In the genomic region with DNA sequence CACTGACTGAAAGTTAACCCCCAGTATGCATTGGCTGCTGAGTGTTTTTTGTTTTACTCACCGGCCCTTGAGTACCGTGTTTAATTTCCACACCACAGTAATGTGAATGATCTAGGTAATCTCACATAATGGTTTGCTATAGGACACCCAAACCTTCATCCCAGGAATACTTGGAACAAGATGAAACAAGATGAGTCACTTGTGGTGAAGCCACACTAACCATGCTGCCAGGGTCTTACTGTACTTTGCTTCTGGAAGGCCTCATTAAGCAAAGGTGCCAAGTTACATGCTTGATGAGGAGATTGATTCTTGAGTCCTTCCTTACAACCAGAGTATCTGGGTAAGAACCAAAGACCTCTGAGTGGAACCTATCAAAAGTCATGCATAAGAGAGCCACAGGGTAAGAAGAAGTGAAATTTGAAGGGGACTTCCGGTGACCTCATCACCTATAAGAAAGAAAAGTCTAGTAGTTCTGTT, we compare ENCODE assay signal across 1 cellular context.
TF ChIP-seq lines count a peak whose summit lies in the region.

No MANE protein-coding gene starts in this region.

TF ChIP-seq in GM23338, 12 proteins besides CTCF, POLR2A, EP300 and RAD21 (continued from another document):
- TF ChIP-seq, protein P1, sequence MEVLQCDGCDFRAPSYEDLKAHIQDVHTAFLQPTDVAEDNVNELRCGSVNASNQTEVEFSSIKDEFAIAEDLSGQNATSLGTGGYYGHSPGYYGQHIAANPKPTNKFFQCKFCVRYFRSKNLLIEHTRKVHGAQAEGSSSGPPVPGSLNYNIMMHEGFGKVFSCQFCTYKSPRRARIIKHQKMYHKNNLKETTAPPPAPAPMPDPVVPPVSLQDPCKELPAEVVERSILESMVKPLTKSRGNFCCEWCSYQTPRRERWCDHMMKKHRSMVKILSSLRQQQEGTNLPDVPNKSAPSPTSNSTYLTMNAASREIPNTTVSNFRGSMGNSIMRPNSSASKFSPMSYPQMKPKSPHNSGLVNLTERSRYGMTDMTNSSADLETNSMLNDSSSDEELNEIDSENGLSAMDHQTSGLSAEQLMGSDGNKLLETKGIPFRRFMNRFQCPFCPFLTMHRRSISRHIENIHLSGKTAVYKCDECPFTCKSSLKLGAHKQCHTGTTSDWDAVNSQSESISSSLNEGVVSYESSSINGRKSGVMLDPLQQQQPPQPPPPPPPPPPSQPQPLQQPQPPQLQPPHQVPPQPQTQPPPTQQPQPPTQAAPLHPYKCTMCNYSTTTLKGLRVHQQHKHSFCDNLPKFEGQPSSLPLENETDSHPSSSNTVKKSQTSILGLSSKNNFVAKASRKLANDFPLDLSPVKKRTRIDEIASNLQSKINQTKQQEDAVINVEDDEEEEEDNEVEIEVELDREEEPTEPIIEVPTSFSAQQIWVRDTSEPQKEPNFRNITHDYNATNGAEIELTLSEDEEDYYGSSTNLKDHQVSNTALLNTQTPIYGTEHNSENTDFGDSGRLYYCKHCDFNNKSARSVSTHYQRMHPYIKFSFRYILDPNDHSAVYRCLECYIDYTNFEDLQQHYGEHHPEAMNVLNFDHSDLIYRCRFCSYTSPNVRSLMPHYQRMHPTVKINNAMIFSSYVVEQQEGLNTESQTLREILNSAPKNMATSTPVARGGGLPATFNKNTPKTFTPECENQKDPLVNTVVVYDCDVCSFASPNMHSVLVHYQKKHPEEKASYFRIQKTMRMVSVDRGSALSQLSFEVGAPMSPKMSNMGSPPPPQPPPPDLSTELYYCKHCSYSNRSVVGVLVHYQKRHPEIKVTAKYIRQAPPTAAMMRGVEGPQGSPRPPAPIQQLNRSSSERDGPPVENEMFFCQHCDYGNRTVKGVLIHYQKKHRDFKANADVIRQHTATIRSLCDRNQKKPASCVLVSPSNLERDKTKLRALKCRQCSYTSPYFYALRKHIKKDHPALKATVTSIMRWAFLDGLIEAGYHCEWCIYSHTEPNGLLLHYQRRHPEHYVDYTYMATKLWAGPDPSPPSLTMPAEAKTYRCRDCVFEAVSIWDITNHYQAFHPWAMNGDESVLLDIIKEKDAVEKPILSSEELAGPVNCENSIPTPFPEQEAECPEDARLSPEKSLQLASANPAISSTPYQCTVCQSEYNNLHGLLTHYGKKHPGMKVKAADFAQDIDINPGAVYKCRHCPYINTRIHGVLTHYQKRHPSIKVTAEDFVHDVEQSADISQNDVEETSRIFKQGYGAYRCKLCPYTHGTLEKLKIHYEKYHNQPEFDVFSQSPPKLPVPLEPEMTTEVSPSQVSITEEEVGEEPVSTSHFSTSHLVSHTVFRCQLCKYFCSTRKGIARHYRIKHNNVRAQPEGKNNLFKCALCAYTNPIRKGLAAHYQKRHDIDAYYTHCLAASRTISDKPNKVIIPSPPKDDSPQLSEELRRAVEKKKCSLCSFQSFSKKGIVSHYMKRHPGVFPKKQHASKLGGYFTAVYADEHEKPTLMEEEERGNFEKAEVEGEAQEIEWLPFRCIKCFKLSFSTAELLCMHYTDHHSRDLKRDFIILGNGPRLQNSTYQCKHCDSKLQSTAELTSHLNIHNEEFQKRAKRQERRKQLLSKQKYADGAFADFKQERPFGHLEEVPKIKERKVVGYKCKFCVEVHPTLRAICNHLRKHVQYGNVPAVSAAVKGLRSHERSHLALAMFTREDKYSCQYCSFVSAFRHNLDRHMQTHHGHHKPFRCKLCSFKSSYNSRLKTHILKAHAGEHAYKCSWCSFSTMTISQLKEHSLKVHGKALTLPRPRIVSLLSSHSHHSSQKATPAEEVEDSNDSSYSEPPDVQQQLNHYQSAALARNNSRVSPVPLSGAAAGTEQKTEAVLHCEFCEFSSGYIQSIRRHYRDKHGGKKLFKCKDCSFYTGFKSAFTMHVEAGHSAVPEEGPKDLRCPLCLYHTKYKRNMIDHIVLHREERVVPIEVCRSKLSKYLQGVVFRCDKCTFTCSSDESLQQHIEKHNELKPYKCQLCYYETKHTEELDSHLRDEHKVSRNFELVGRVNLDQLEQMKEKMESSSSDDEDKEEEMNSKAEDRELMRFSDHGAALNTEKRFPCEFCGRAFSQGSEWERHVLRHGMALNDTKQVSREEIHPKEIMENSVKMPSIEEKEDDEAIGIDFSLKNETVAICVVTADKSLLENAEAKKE (CRISPR knock-in tag; IDR thresholded peaks at IDR 0.05), result no peak
- TF ChIP-seq, protein P2, sequence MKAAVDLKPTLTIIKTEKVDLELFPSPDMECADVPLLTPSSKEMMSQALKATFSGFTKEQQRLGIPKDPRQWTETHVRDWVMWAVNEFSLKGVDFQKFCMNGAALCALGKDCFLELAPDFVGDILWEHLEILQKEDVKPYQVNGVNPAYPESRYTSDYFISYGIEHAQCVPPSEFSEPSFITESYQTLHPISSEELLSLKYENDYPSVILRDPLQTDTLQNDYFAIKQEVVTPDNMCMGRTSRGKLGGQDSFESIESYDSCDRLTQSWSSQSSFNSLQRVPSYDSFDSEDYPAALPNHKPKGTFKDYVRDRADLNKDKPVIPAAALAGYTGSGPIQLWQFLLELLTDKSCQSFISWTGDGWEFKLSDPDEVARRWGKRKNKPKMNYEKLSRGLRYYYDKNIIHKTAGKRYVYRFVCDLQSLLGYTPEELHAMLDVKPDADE (IDR thresholded peaks at IDR 0.05), result no peak
- TF ChIP-seq ZNF331 (CRISPR knock-in tag; IDR thresholded peaks at IDR 0.05; ENCODE audit: low read depth) (no peak), EZH2phosphoT487 (IDR thresholded peaks at IDR 0.05; ENCODE audit: unreplicated experiment) (no peak)
